In genomic region chr13:28239374-28239773, GRCh38 we compare ENCODE assay signal across 16 cellular contexts.
DNase-seq lines count a peak whose midpoint lies in the region; ATAC-seq, FAIRE-seq and TF ChIP-seq lines count a peak whose summit lies in the region.
"Had no signal": no experiment of that assay in that cellular context is flagged by ENCODE, and none has a peak within 500 bp of the region (broad histone marks: within the 10 kb centered on the region; RNA-seq: fewer than 3 reads in every experiment).

No MANE protein-coding gene starts in this region.

- TF ChIP-seq CTCF in HFFc6 (IDR thresholded peaks at IDR 0.05): no peak

- FAIRE-seq in GM12891 (lab: Jason Lieb, UNC): peak; percentile 58
- FAIRE-seq: HTR-8/SVneo, keratinocyte had no signal

- peaks cover 54% of the 10 kb centered on the region for H3K36me3 Mint-ChIP-seq in T-cell
- peaks cover 20% of the 10 kb centered on the region for H3K36me3 Mint-ChIP-seq in HFFc6 (ENCODE audit: low read depth)

- ATAC-seq in T-cell (replicated peaks in 1 of 4) (no peak), HG03520 (IDR thresholded peaks at IDR 0.05; ENCODE audit: unreplicated experiment) (no peak)
- ATAC-seq: body of pancreas had no signal

- POLR2A ChIA-PET in T-cell (lab: Charles Lee): no interaction called here

- H3K27me3 Mint-ChIP-seq in T-cell (no peaks in the 10 kb centered on the region), HFFc6 (ENCODE audit: insufficient read depth) (no peaks in the 10 kb centered on the region)

- H3K27ac Mint-ChIP-seq in T-cell: peak overlapping the region; percentile 8 to 10
- no peak overlapping the region for H3K27ac Mint-ChIP-seq in HFFc6

- CTCF ChIA-PET in T-cell (lab: Charles Lee): interaction anchor here in 1 of 2 donors (0.6 to 0.9 kb wide), 3 partner anchors 9 to 28 kb away, joined by 3 to 5 read pairs (median 3); no protein-coding TSS in a partner anchor

- H3K4me3 Mint-ChIP-seq in T-cell (no peak overlapping the region), HFFc6 (no peak overlapping the region)

- TF ChIP-seq POLR2A in GM12891 (IDR thresholded peaks at IDR 0.05; ENCODE audit: low read depth, low read length): no peak

- H3K4me1 Mint-ChIP-seq in T-cell (peaks cover 7 to 14% (median 7%) of the 10 kb centered on the region in 3 donors), HFFc6 (ENCODE audit: low read depth) (no peaks in the 10 kb centered on the region)

- H3K9me3 Mint-ChIP-seq in T-cell (no peaks in the 10 kb centered on the region), HFFc6 (no peaks in the 10 kb centered on the region)

- DNase-seq in GM12891 (ENCODE audit: insufficient read length, low spot score) (no peak), T-cell (no peak), foreskin melanocyte (peak; percentile 23), renal cortical epithelial cell (ENCODE audit: low read depth) (peak; percentile 4), EL (no peak), HFFc6 (no peak)
- DNase-seq: activated CD8-positive, alpha-beta memory T cell treated with anti-CD3 and anti-CD28 coated beads for 24 hours; activated effector memory CD4-positive, alpha-beta T cell treated with anti-CD3 and anti-CD28 coated beads, Interleukin-2, amount 50 U/mL, for 16 hours; body of pancreas; effector CD4-positive, alpha-beta T cell; NCI-H1092; NCI-H446 treated with DMSO at 0.1 percent for 48 hours; OCI-M1 had no signal

TF ChIP-seq in GM12891, 5 proteins besides CTCF, POLR2A, EP300 and RAD21:
- no peak for TF ChIP-seq TAF1 (IDR thresholded peaks at IDR 0.05; ENCODE audit: low read depth, low read length)
- TF ChIP-seq POLR2AphosphoS5 (IDR thresholded peaks at IDR 0.05; ENCODE audit: low read depth, low read length): no peak
- TF ChIP-seq PAX5 (IDR thresholded peaks at IDR 0.05; ENCODE audit: insufficient read depth, low read length, severe bottlenecking): no peak
- TF ChIP-seq POU2F2 (IDR thresholded peaks at IDR 0.05; ENCODE audit: low read depth, low read length): no peak
- TF ChIP-seq SPI1 (IDR thresholded peaks at IDR 0.05; ENCODE audit: low read depth, low read length): no peak

Comparison
In these comparisons a context has a peak if more than half of its experiments do, and no peak if none do; other contexts are left out.
1. DNase-seq: peak in foreskin melanocyte (single experiment) and renal cortical epithelial cell (single experiment); none in GM12891 (single experiment), T-cell (0 of 34), EL (single experiment) and HFFc6 (single experiment).